In the genomic region with DNA sequence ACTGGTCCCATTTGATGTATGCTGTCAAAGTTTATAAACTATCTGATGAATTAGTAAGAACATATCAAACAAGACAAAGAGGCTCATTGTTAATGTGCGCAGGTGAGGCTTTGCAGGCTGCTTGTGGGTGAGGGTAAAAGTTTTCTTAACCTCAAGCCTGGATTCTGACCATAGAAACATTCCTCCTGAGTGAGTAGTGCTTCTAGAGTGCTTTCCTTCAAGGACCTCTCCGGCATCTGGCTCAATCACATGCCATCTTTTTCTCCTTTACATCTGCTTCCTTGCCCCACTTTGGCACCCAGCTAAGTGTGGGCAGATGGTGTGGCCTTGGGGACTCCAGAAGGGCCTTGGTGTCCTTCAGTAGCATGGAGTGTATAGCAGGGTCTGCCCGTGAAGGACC, we compare ENCODE assay signal across 14 cellular contexts.
DNase-seq lines count a peak whose midpoint lies in the region; ATAC-seq, FAIRE-seq and TF ChIP-seq lines count a peak whose summit lies in the region.
"Had no signal": no experiment of that assay in that cellular context is flagged by ENCODE, and none has a peak within 500 bp of the region (broad histone marks: within the 10 kb centered on the region; RNA-seq: fewer than 3 reads in every experiment).

No MANE protein-coding gene starts in this region.

- H3K4me3 ChIP-seq in bronchial epithelial cell (ENCODE audit: low read depth, low read length) (no peak overlapping the region), lung (no peak overlapping the region)
- H3K4me3 ChIP-seq: BLaER1 treated with 17β-estradiol and CSF1 and Interleukin-3, amounts not matched to agents 10 nM and 100 nM had no signal

- TF ChIP-seq CTCF in bronchial epithelial cell (IDR thresholded peaks at IDR 0.05; ENCODE audit: insufficient read depth, low read length, severe bottlenecking) (no peak), lung (IDR thresholded peaks at IDR 0.05; ENCODE audit: control extremely low read depth, extremely low read depth) (no peak)

- peak; percentile 80 for ATAC-seq in lung (ENCODE audit: insufficient read depth, low FRiP score)
- ATAC-seq in HG02885 (IDR thresholded peaks at IDR 0.05; ENCODE audit: poor library complexity, unreplicated experiment), result no peak
- no peak for ATAC-seq in HG02973 (IDR thresholded peaks at IDR 0.05; ENCODE audit: unreplicated experiment)
- no peak for ATAC-seq in GM19467 (IDR thresholded peaks at IDR 0.05; ENCODE audit: unreplicated experiment)
- ATAC-seq: sciatic nerve had no signal

- peak; percentile 7 for FAIRE-seq in bronchial epithelial cell (lab: Jason Lieb, UNC)

- DNase-seq in DMS 273 (lab: John Stamatoyannopoulos, UW; ENCODE audit: unreplicated experiment), result peak; percentile 63
- DNase-seq in LoVo (ENCODE audit: low spot score), result peak; percentile 27
- DNase-seq in bronchial epithelial cell (ENCODE audit: low read depth), result peak; percentile 67
- peak; percentile 65 for DNase-seq in lung (ENCODE audit: low spot score)
- DNase-seq in effector CD4-positive, alpha-beta T cell, result no peak
- DNase-seq: activated CD8-positive, alpha-beta memory T cell treated with anti-CD3 and anti-CD28 coated beads for 24 hours; activated naive CD8-positive, alpha-beta T cell treated with anti-CD3 and anti-CD28 coated beads, Interleukin-2, amount 10 ng/mL, durations not matched to agents 7 days and 5 days; endodermal cell; NCI-H1436 treated with DMSO at 0.1 percent for 48 hours had no signal

- no peaks in the 10 kb centered on the region for H3K27me3 ChIP-seq in bronchial epithelial cell (ENCODE audit: control insufficient read depth, insufficient read depth, low read length)
- no peaks in the 10 kb centered on the region for H3K27me3 ChIP-seq in lung (ENCODE audit: control insufficient read depth, insufficient read depth)
- H3K27me3 ChIP-seq: BLaER1 treated with 17β-estradiol and CSF1 and Interleukin-3, amounts not matched to agents 10 nM and 100 nM had no signal

- H3K27ac ChIP-seq in lung (ENCODE audit: low read depth in 1 of 2, low read length in 1 of 2), result peak overlapping the region in 1 of 2 donors; percentile 61
- H3K27ac ChIP-seq: BLaER1 treated with 17β-estradiol and CSF1 and Interleukin-3, amounts not matched to agents 10 nM and 100 nM had no signal

- 73 to 89% methylated on average over 3 of the region's 3 CpGs for WGBS in lung, 2 donors

- H3K4me1 ChIP-seq in lung (ENCODE audit: control insufficient read depth in 2 of 2, insufficient read depth in 2 of 2, low read length in 2 of 2), result peaks cover 0 to 42% of the 10 kb centered on the region in 2 donors

- H3K36me3 ChIP-seq in bronchial epithelial cell (ENCODE audit: control insufficient read depth, insufficient read depth, low read length), result no peaks in the 10 kb centered on the region
- H3K36me3 ChIP-seq in lung (ENCODE audit: control insufficient read depth in 2 of 2, insufficient read depth in 2 of 2, low read length in 2 of 2), result no peaks in the 10 kb centered on the region
- H3K36me3 ChIP-seq: BLaER1 treated with 17β-estradiol and CSF1 and Interleukin-3, amounts not matched to agents 10 nM and 100 nM had no signal

- H3K9me3 ChIP-seq in lung (ENCODE audit: control insufficient read depth in 2 of 2, insufficient read depth in 1 of 2, low read length in 1 of 2), result no peaks in the 10 kb centered on the region
- H3K9me3 ChIP-seq: BLaER1 treated with 17β-estradiol and CSF1 and Interleukin-3, amounts not matched to agents 10 nM and 100 nM had no signal
